ENCODE assay signal across 8 cellular contexts in the genomic region with DNA sequence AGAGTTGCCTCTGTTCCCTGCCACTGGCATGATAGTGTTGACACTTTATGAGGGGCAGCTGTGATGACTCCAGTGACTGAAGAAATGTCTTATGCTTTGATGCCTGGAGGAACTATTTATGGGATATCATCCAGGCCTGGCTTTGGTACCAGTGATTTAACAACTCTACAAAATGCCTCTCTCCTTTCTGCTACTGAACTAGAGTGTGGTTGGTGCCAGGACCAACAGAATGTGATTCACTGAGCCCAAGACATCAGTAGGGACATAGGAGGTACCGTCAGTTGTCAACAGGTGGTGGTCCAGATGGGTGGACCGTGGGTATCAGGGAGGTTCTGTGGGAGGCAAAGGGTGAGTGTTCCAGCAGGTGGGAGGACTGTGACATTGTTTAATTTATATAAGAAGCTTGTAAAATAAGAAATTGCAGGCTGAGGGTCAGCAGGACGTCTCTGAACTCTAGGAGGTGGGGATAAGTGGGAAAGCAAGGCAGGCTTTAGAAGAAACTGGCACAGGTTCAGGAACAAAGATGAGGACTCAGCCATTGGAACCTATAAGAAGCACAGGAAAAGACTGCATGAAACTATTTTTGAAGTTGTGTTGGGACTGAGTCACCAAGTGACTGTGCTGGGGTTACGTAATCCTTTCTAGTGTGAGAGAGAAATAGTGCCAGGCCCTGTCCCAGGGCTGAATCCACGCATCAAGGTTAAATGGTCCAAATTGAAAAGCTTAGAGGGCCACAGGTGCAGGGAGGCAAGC. TPM values are rescaled to one million over a fixed set of nuclear protein-coding genes. Genes with fewer than 3 reads are reported as not detected.
DNase-seq lines count a peak whose midpoint lies in the region; ATAC-seq and TF ChIP-seq lines count a peak whose summit lies in the region.

No MANE protein-coding gene starts in this region.

- peaks cover 6% of the 10 kb centered on the region for H3K27me3 Mint-ChIP-seq in nephron progenitor cell (ENCODE audit: low read depth, poor library complexity)

- no peaks in the 10 kb centered on the region for H3K79me2 ChIP-seq in osteoblast (ENCODE audit: insufficient read depth, low read length)

- H3K4me1 Mint-ChIP-seq in nephron progenitor cell, result no peaks in the 10 kb centered on the region

- H3K27ac Mint-ChIP-seq in nephron progenitor cell, result no peak overlapping the region

- H3K9me3 Mint-ChIP-seq in nephron progenitor cell, result peaks cover 35% of the 10 kb centered on the region

- H4K20me1 ChIP-seq in osteoblast (ENCODE audit: insufficient read depth, low read length), result no peaks in the 10 kb centered on the region

- H3K36me3 Mint-ChIP-seq in nephron progenitor cell (ENCODE audit: low read depth), result peaks cover 12% of the 10 kb centered on the region

- H3K4me2 ChIP-seq in osteoblast (ENCODE audit: insufficient read depth, low read length), result peak overlapping the region; percentile 34

- no peaks in the 10 kb centered on the region for H3K36me3 ChIP-seq in osteoblast (ENCODE audit: insufficient read depth, low read length)

- ATAC-seq in esophagus mucosa, result peak; percentile 84
- no peak for ATAC-seq in HG03097 (IDR thresholded peaks at IDR 0.05; ENCODE audit: low FRiP score, unreplicated experiment)
- no peak for ATAC-seq in GM19467 (IDR thresholded peaks at IDR 0.05; ENCODE audit: unreplicated experiment)

- no peak overlapping the region for H2AFZ ChIP-seq in osteoblast (ENCODE audit: low read length)

- peak overlapping the region; percentile 34 for H3K27ac ChIP-seq in osteoblast (ENCODE audit: low read depth, low read length)

- no peak overlapping the region for H3K4me3 Mint-ChIP-seq in nephron progenitor cell

- TF ChIP-seq CTCF in osteoblast (IDR thresholded peaks at IDR 0.05; ENCODE audit: extremely low read depth, low read depth, low read length) (no peak), nephron progenitor cell (IDR thresholded peaks at IDR 0.05) (no peak)

- H3K27me3 ChIP-seq in osteoblast (ENCODE audit: insufficient read depth, low read length), result no peaks in the 10 kb centered on the region

- DNase-seq in ELR (ENCODE audit: low read depth) (peak; percentile 93), OCI-M1 (lab: John Stamatoyannopoulos, UW) (peak; percentile 6), osteoblast (ENCODE audit: insufficient read length, low spot score, missing footprints) (peak; percentile 82), NCI-H2227 treated with DMSO at 0.1 percent for 48 hours (lab: John Stamatoyannopoulos, UW) (no peak), nephron progenitor cell (no peak)

- no peaks in the 10 kb centered on the region for H3K9me3 ChIP-seq in osteoblast (ENCODE audit: low read depth, low read length)

- peaks cover 8% of the 10 kb centered on the region for H3K4me1 ChIP-seq in osteoblast (ENCODE audit: insufficient read depth, low read length)

- no peak overlapping the region for H3K4me3 ChIP-seq in osteoblast (ENCODE audit: insufficient read depth, low read length)

RNA-seq across cellular contexts. Expression of gene SLC7A14, which starts 28.5 kb away (rescaled TPM):
- not detected for total RNA-seq in esophagus mucosa
- total RNA-seq in osteoblast, result 0.29 and 0.36 TPM in 2 replicates

Comparison
In these comparisons a context has a peak if more than half of its experiments do, and no peak if none do; other contexts are left out.
1. DNase-seq: peak in ELR (single experiment), OCI-M1 (single experiment) and osteoblast (single experiment); none in NCI-H2227 treated with DMSO at 0.1 percent for 48 hours (single experiment) and nephron progenitor cell (single experiment).